23 cellular contexts compared by ENCODE assay signal in genomic region chr7:108368466-108368865, GRCh38.
DNase-seq lines count a peak whose midpoint lies in the region; ATAC-seq and TF ChIP-seq lines count a peak whose summit lies in the region.
"Had no signal": no experiment of that assay in that cellular context is flagged by ENCODE, and none has a peak within 500 bp of the region (broad histone marks: within the 10 kb centered on the region; RNA-seq: fewer than 3 reads in every experiment).

No MANE protein-coding gene starts in this region.

- DNase-seq in DMS 273 (lab: John Stamatoyannopoulos, UW; ENCODE audit: unreplicated experiment) (peak; percentile 70), NCI-H146 treated with DMSO at 0.1 percent for 48 hours (lab: John Stamatoyannopoulos, UW; ENCODE audit: unreplicated experiment) (peak; percentile 61), astrocyte of the hippocampus (ENCODE audit: low read depth, low spot score) (peak; percentile 50), foreskin fibroblast (peak; percentile 42 to 77), BE2C (no peak), CD1c-positive myeloid dendritic cell (ENCODE audit: extremely low spot score) (no peak)
- DNase-seq: activated CD4-positive, CD25-positive, alpha-beta regulatory T cell treated with anti-CD3 and anti-CD28 coated beads, Interleukin-2, amount 50 U/mL, for 72 hours; Caco-2; GF-D8; H7; left lung; NCI-H187 treated with DMSO at 0.1 percent for 48 hours; NCI-H526 treated with DMSO at 0.1 percent for 48 hours; PC-9; stimulated activated naive CD8-positive, alpha-beta T cell treated with anti-CD3 and anti-CD28 coated beads, Interleukin-15, amount 100 ng/mL, for 72 hours; T-helper 9 cell; trophoblast cell had no signal

- H3K36me3 ChIP-seq in BE2C = peaks cover 7% of the 10 kb centered on the region
- H3K36me3 ChIP-seq: left lung, prostate gland had no signal

- ATAC-seq in HG03280 (IDR thresholded peaks at IDR 0.05; ENCODE audit: unreplicated experiment) = no peak
- no peak for ATAC-seq in HG02623 (IDR thresholded peaks at IDR 0.05; ENCODE audit: unreplicated experiment)
- ATAC-seq: activated naive CD4-positive, alpha-beta T cell treated with anti-CD3 and anti-CD28 coated beads, Interleukin-2, amount 50 U/mL, for 72 hours; GM12878; left lung; stimulated activated naive CD8-positive, alpha-beta T cell treated with anti-CD3 and anti-CD28 coated beads, Interleukin-15, amount 100 ng/mL, for 72 hours had no signal

- H3K4me3 ChIP-seq in foreskin fibroblast (ENCODE audit: low read depth in 1 of 2, low read length in 2 of 2) (no peak overlapping the region), BE2C (ENCODE audit: low read depth, low read length) (no peak overlapping the region)
- H3K4me3 ChIP-seq: GM12878, left lung, PC-9, prostate gland, skin epidermis had no signal

- no peaks in the 10 kb centered on the region; the same call in 1 of the 2 replicates for H3K9me3 ChIP-seq in BE2C
- H3K9me3 ChIP-seq: Caco-2, left lung, prostate gland had no signal

- TF ChIP-seq CTCF in foreskin fibroblast (IDR thresholded peaks at IDR 0.05; ENCODE audit: low read depth, low read length) (no peak), BE2C (IDR thresholded peaks at IDR 0.05; ENCODE audit: low read depth, low read length) (no peak)

- peaks cover 18% of the 10 kb centered on the region for H3K4me1 ChIP-seq in BE2C
- H3K4me1 ChIP-seq: Caco-2, left lung, prostate gland had no signal

- H3K27me3 ChIP-seq in BE2C = no peaks in the 10 kb centered on the region
- H3K27me3 ChIP-seq: left lung had no signal

Comparison
In these comparisons a context has a peak if more than half of its experiments do, and no peak if none do; other contexts are left out.
1. DNase-seq: peak in DMS 273 (single experiment), NCI-H146 treated with DMSO at 0.1 percent for 48 hours (single experiment), astrocyte of the hippocampus (single experiment) and foreskin fibroblast (2 of 2); none in BE2C (single experiment) and CD1c-positive myeloid dendritic cell (single experiment).